In genomic region chr17:58231644-58232043, GRCh38 we compare ENCODE assay signal across 27 cellular contexts. TPM values are rescaled to one million over a fixed set of nuclear protein-coding genes. Genes with fewer than 3 reads are reported as not detected.
DNase-seq lines count a peak whose midpoint lies in the region; ATAC-seq, FAIRE-seq and TF ChIP-seq lines count a peak whose summit lies in the region.
"Had no signal": no experiment of that assay in that cellular context is flagged by ENCODE, and none has a peak within 500 bp of the region (broad histone marks: within the 10 kb centered on the region; RNA-seq: fewer than 3 reads in every experiment).

No MANE protein-coding gene starts in this region.

- no peak overlapping the region for H4K5ac ChIP-seq in IMR-90 (ENCODE audit: low read depth, low read length)

- H3K9me3 Mint-ChIP-seq in CD14-positive monocyte: peaks cover 0 to 1% (median 0%) of the 10 kb centered on the region in 7 donors
- H3K9me3 Mint-ChIP-seq in activated naive CD4-positive, alpha-beta T cell treated with anti-CD3 and anti-CD28 coated beads, Interleukin-2, amount 50 U/mL, for 72 hours: no peaks in the 10 kb centered on the region
- H3K9me3 Mint-ChIP-seq: brain had no signal

- in situ Hi-C loops in IMR-90 (cut with MboI; ENCODE audit: low sequenced_read_pairs): no loop called here

- H3K36me3 Mint-ChIP-seq in CD14-positive monocyte: no peaks in the 10 kb centered on the region
- H3K36me3 Mint-ChIP-seq in activated naive CD4-positive, alpha-beta T cell treated with anti-CD3 and anti-CD28 coated beads, Interleukin-2, amount 50 U/mL, for 72 hours: no peaks in the 10 kb centered on the region
- H3K36me3 Mint-ChIP-seq: activated naive CD8-positive, alpha-beta T cell; brain had no signal

- peak overlapping the region in 5 of 7 donors; percentile 91 to 97 (median 93) for H3K27ac Mint-ChIP-seq in CD14-positive monocyte
- no peak overlapping the region for H3K27ac Mint-ChIP-seq in activated naive CD4-positive, alpha-beta T cell treated with anti-CD3 and anti-CD28 coated beads, Interleukin-2, amount 50 U/mL, for 72 hours
- H3K27ac Mint-ChIP-seq: activated naive CD8-positive, alpha-beta T cell; brain had no signal

- H2BK5ac ChIP-seq in IMR-90 (ENCODE audit: low read depth, low read length, poor library complexity, severe bottlenecking): no peak overlapping the region

- H3K4me3 Mint-ChIP-seq in CD14-positive monocyte: peak overlapping the region in 1 of 2 donors; percentile 90
- H3K4me3 Mint-ChIP-seq: activated naive CD8-positive, alpha-beta T cell; brain had no signal

- 80% methylated on average over 2 of the region's 2 CpGs; no CpG with 5 or more reads in 1 of the 2 experiments for WGBS in IMR-90 (ENCODE audit: extremely low coverage in 2 of 2, insufficient read length in 1 of 2), 2 experiments
- 17 to 40% (median 28%) methylated on average over 2 of the region's 2 CpGs for WGBS in small intestine, 3 donors

- no peak overlapping the region for H2BK20ac ChIP-seq in IMR-90 (ENCODE audit: low read depth, low read length)

- H3K4me1 ChIP-seq in IMR-90 (ENCODE audit: control insufficient read depth, insufficient read depth, low read length) (no peaks in the 10 kb centered on the region), small intestine (ENCODE audit: control insufficient read depth in 2 of 2, insufficient read depth in 1 of 2, low read depth in 1 of 2, low read length in 1 of 2) (no peaks in the 10 kb centered on the region)
- H3K4me1 ChIP-seq: BE2C had no signal

- intact Hi-C loops in CD14-positive monocyte (cut with micrococcal nuclease) (loop anchor here in 1 of 2 donors (2.0 kb wide), 1 partner anchor 13 kb away; the partner anchor contains the start of gene MKS1), IMR-90 (cut with micrococcal nuclease) (no loop called here)

- H2BK15ac ChIP-seq in IMR-90 (ENCODE audit: low read depth, low read length): no peak overlapping the region

- no peak overlapping the region for H2BK120ac ChIP-seq in IMR-90 (ENCODE audit: low read depth, low read length)

- DNase-seq in CD14-positive monocyte (ENCODE audit: low spot score) (no peak), IMR-90 (peak; percentile 64), fibroblast of the aortic adventitia (ENCODE audit: low read depth) (peak; percentile 40), small intestine (peak; percentile 17)
- no peak for DNase-seq in activated naive CD4-positive, alpha-beta T cell treated with anti-CD3 and anti-CD28 coated beads, Interleukin-2, amount 50 U/mL, for 72 hours (ENCODE audit: low spot score in 2 of 2)
- DNase-seq: activated T-cell treated with anti-CD3 and anti-CD28 coated beads, Interleukin-2, amount 50 U/mL, for 48 hours; BE2C; cortex of kidney; DMS 273 treated with DMSO at 0.1 percent for 48 hours; left lung; NCI-H1092; NCI-H2081 treated with DMSO at 0.1 percent for 48 hours; NCI-H510A treated with DMSO at 0.1 percent for 48 hours; right cardiac atrium; Right ventricle myocardium superior; stimulated activated CD4-positive, alpha-beta T cell treated with anti-CD3 and anti-CD28 coated beads, Interleukin-2, amount 100 ng/mL, for 24 hours had no signal

- H4K20me1 ChIP-seq in IMR-90 (ENCODE audit: insufficient read depth, low read length): no peaks in the 10 kb centered on the region

- no peak overlapping the region for H2AFZ ChIP-seq in IMR-90 (replicated peaks; ENCODE audit: low read length, poor library complexity)

- H3K14ac ChIP-seq in IMR-90 (replicated peaks; ENCODE audit: low read depth, low read length): no peak overlapping the region

- H3K79me1 ChIP-seq in IMR-90 (ENCODE audit: low read depth in 1 of 2, low read length in 2 of 2): no peaks in the 10 kb centered on the region

- H3K56ac ChIP-seq in IMR-90 (ENCODE audit: extremely low read depth, insufficient read depth, low read length): no peak overlapping the region

- no TSS peak for BruUV-seq in IMR-90 (replicated peaks; lab: Mats Ljungman, UMichigan)

- no peak for TF ChIP-seq RAD21 in IMR-90 (IDR thresholded peaks at IDR 0.05; ENCODE audit: low read length)

- no peak overlapping the region for H3K23ac ChIP-seq in IMR-90 (ENCODE audit: low read depth, low read length)

- H3K4me3 ChIP-seq in IMR-90 (ENCODE audit: insufficient read depth, low read depth, low read length) (no peak overlapping the region), fibroblast of the aortic adventitia (ENCODE audit: low read depth, low read length) (no peak overlapping the region), small intestine (ENCODE audit: low read depth in 1 of 2, low read length in 2 of 2) (no peak overlapping the region)
- H3K4me3 ChIP-seq: left lung had no signal

- no peak overlapping the region for H4K8ac ChIP-seq in IMR-90 (ENCODE audit: low read depth in 2 of 2, low read length in 2 of 2)

- no peak overlapping the region for H2AK9ac ChIP-seq in IMR-90 (replicated peaks; ENCODE audit: low read depth, low read length, poor library complexity)

- H3K9me1 ChIP-seq in IMR-90 (ENCODE audit: insufficient read depth, low read length): no peaks in the 10 kb centered on the region

- CTCF ChIA-PET in IMR-90 (lab: Yijun Ruan, JAX): interaction anchor here (1.2 kb wide), 1 partner anchor 18 kb away, joined by 4 read pairs; no protein-coding TSS in a partner anchor

- H3K27ac ChIP-seq in IMR-90 (ENCODE audit: insufficient read depth, low read length) (no peak overlapping the region), small intestine (ENCODE audit: low read depth in 1 of 2, low read length in 1 of 2) (no peak overlapping the region)
- H3K27ac ChIP-seq: HL-60, left lung had no signal

- H3K36me3 ChIP-seq in IMR-90 (ENCODE audit: control insufficient read depth, insufficient read depth, low read length) (no peaks in the 10 kb centered on the region), small intestine (ENCODE audit: control insufficient read depth in 2 of 2, insufficient read depth in 2 of 2, low read length in 2 of 2) (no peaks in the 10 kb centered on the region)
- H3K36me3 ChIP-seq: BE2C, left lung had no signal

- H2AK5ac ChIP-seq in IMR-90 (ENCODE audit: low read depth, low read length): no peak overlapping the region

- no peak for TF ChIP-seq POLR2A in IMR-90 (IDR thresholded peaks at IDR 0.05; ENCODE audit: low read depth, low read length)

- no peak overlapping the region for H3K4me2 ChIP-seq in IMR-90 (ENCODE audit: low read depth, low read length)

- POLR2A ChIA-PET in IMR-90 (lab: Charles Lee; ENCODE audit: unreplicated experiment): no interaction called here

- H3K18ac ChIP-seq in IMR-90 (ENCODE audit: low read depth, low read length): no peak overlapping the region

- H3K27me3 ChIP-seq in IMR-90 (ENCODE audit: control insufficient read depth, insufficient read depth, low read length) (peaks cover 11% of the 10 kb centered on the region), small intestine (ENCODE audit: control insufficient read depth in 2 of 2, insufficient read depth in 2 of 2, low read length in 2 of 2) (peaks cover 0 to 4% of the 10 kb centered on the region in 2 donors)

- ATAC-seq in IMR-90 (ENCODE audit: low read depth) (no peak), GM19455 (IDR thresholded peaks at IDR 0.05; ENCODE audit: unreplicated experiment) (no peak), GM18858 (IDR thresholded peaks at IDR 0.05; ENCODE audit: unreplicated experiment) (no peak), HG03571 (IDR thresholded peaks at IDR 0.05; ENCODE audit: unreplicated experiment) (no peak)
- ATAC-seq in activated naive CD4-positive, alpha-beta T cell treated with anti-CD3 and anti-CD28 coated beads, Interleukin-2, amount 50 U/mL, for 72 hours: no peak
- ATAC-seq: right cardiac atrium had no signal

- H3K4ac ChIP-seq in IMR-90 (ENCODE audit: low read depth, low read length): no peak overlapping the region

- no peak for TF ChIP-seq CTCF in CD14-positive monocyte (IDR thresholded peaks at IDR 0.05)
- no peak for TF ChIP-seq CTCF in IMR-90 (conservative IDR thresholded peaks at IDR 0.05; ENCODE audit: low read depth, low read length)
- no peak for TF ChIP-seq CTCF in fibroblast of the aortic adventitia (IDR thresholded peaks at IDR 0.05; ENCODE audit: insufficient read depth, low read length)

- peaks cover 32% of the 10 kb centered on the region for H3K4me1 Mint-ChIP-seq in CD14-positive monocyte

- no peak overlapping the region for H4K91ac ChIP-seq in IMR-90 (ENCODE audit: insufficient read depth, low read depth, low read length)

- dilution Hi-C loops in IMR-90 (cut with HindIII; ENCODE audit: low sequenced_read_pairs, unreplicated experiment): no loop called here

- H3K9ac ChIP-seq in IMR-90 (ENCODE audit: low read depth, low read length): no peak overlapping the region

- H3K27me3 Mint-ChIP-seq in CD14-positive monocyte (ENCODE audit: low read depth in 3 of 3): peaks cover 24 to 36% (median 25%) of the 10 kb centered on the region in 3 donors

- H3K9me3 ChIP-seq in IMR-90 (ENCODE audit: control insufficient read depth, insufficient read depth, low read length) (no peaks in the 10 kb centered on the region), small intestine (ENCODE audit: control insufficient read depth, low read depth) (no peaks in the 10 kb centered on the region)
- H3K9me3 ChIP-seq: BE2C, left lung had no signal

- no peak for FAIRE-seq in small intestine (lab: Jason Lieb, UNC)
- FAIRE-seq: endothelial cell of umbilical vein had no signal

RNA-seq across cellular contexts. Expression of gene LPO, which starts 6.7 kb away (rescaled TPM):
- polyA plus RNA-seq in CD14-positive monocyte (under 1 TPM in 1 of 2 donors, not detected in 1; 0.43 TPM), IMR-90 (2012; rRNA removed) (not detected in 2 replicates), small intestine (under 1 TPM in 1 of 3 donors, not detected in 2; 0.55 TPM)
- total RNA-seq in IMR-90 (2012; rRNA removed) (not detected in 2 replicates), fibroblast of the aortic adventitia (ENCODE audit: low replicate concordance) (not detected in 2 replicates)
- not detected in 2 replicates for polyA plus RNA-seq in IMR-90 (2012; cell fraction: cytosol; rRNA removed)
- 0.06 TPM in 1 of 2 replicates, not detected in the other for polyA plus RNA-seq in IMR-90 (2012; cell fraction: nucleus; rRNA removed; ENCODE audit: low replicate concordance)
- under 1 TPM; 0.16 to 0.19 TPM for total RNA-seq in activated naive CD4-positive, alpha-beta T cell treated with anti-CD3 and anti-CD28 coated beads, Interleukin-2, amount 50 U/mL, for 72 hours
- total RNA-seq: endothelial cell of umbilical vein; H4; mucosa of gallbladder; right cardiac atrium; Right ventricle myocardium superior; T-helper 1 cell treated with Interleukin-12 subunit alpha and Interleukin-12 subunit beta and Interleukin-4 antibody, amounts not matched to agents 30 ng/mL and 1 ng/mL, for 36 hours; ureter had no signal
- polyA plus RNA-seq: endothelial cell of umbilical vein had no signal

RNA-seq across cellular contexts. Expression of gene MKS1, which starts 12.6 kb away (rescaled TPM):
- polyA plus RNA-seq in CD14-positive monocyte: 1 to 10 TPM; 4.2 to 5.0 TPM
- 8.9 and 11.5 TPM in 2 replicates for total RNA-seq in IMR-90 (2012; rRNA removed)
- 11.0 and 13.2 TPM in 2 replicates for polyA plus RNA-seq in IMR-90 (2012; rRNA removed)
- 5.2 and 6.8 TPM in 2 replicates for polyA plus RNA-seq in IMR-90 (2012; cell fraction: cytosol; rRNA removed)
- 18.8 and 24.9 TPM in 2 replicates for polyA plus RNA-seq in IMR-90 (2012; cell fraction: nucleus; rRNA removed; ENCODE audit: low replicate concordance)
- 10.6 and 16.6 TPM in 2 replicates for total RNA-seq in fibroblast of the aortic adventitia (ENCODE audit: low replicate concordance)
- 10 to 100 TPM in 1 of 3 donors, 1 to 10 TPM in 2; 2.7 to 11.7 (median 6.7) TPM for polyA plus RNA-seq in small intestine
- 10 to 100 TPM; 22.4 to 28.4 TPM for total RNA-seq in activated naive CD4-positive, alpha-beta T cell treated with anti-CD3 and anti-CD28 coated beads, Interleukin-2, amount 50 U/mL, for 72 hours

RNA-seq across cellular contexts. Expression of gene EPX, which starts 39.1 kb away (rescaled TPM):
- polyA plus RNA-seq in CD14-positive monocyte: not detected
- total RNA-seq in IMR-90 (2012; rRNA removed): not detected in 2 replicates
- not detected in 2 replicates for polyA plus RNA-seq in IMR-90 (2012; rRNA removed)
- polyA plus RNA-seq in IMR-90 (2012; cell fraction: cytosol; rRNA removed): not detected in 2 replicates
- not detected in 2 replicates for polyA plus RNA-seq in IMR-90 (2012; cell fraction: nucleus; rRNA removed; ENCODE audit: low replicate concordance)
- total RNA-seq in fibroblast of the aortic adventitia (ENCODE audit: low replicate concordance): not detected in 2 replicates
- not detected for polyA plus RNA-seq in small intestine
- not detected for total RNA-seq in activated naive CD4-positive, alpha-beta T cell treated with anti-CD3 and anti-CD28 coated beads, Interleukin-2, amount 50 U/mL, for 72 hours
- total RNA-seq: endothelial cell of umbilical vein; left lung; mucosa of gallbladder; right cardiac atrium; Right ventricle myocardium superior; T-helper 1 cell treated with Interleukin-12 subunit alpha and Interleukin-12 subunit beta and Interleukin-4 antibody, amounts not matched to agents 30 ng/mL and 1 ng/mL, for 36 hours; ureter had no signal
- polyA plus RNA-seq: endothelial cell of umbilical vein, right cardiac atrium had no signal

RNA-seq across cellular contexts. Expression of gene MPO, which starts 49.1 kb away (rescaled TPM):
- polyA plus RNA-seq in CD14-positive monocyte: 1 to 10 TPM; 4.2 to 7.5 TPM
- total RNA-seq in IMR-90 (2012; rRNA removed): not detected in 2 replicates
- polyA plus RNA-seq in IMR-90 (2012; rRNA removed): not detected in 2 replicates
- polyA plus RNA-seq in IMR-90 (2012; cell fraction: cytosol; rRNA removed): 0.03 TPM in 1 of 2 replicates, not detected in the other
- 0.02 TPM in 1 of 2 replicates, not detected in the other for polyA plus RNA-seq in IMR-90 (2012; cell fraction: nucleus; rRNA removed; ENCODE audit: low replicate concordance)
- total RNA-seq in fibroblast of the aortic adventitia (ENCODE audit: low replicate concordance): 0.09 TPM in 1 of 2 replicates, not detected in the other
- under 1 TPM in 1 of 3 donors, not detected in 2; 0.12 TPM for polyA plus RNA-seq in small intestine
- total RNA-seq in activated naive CD4-positive, alpha-beta T cell treated with anti-CD3 and anti-CD28 coated beads, Interleukin-2, amount 50 U/mL, for 72 hours: not detected
- total RNA-seq: endothelial cell of umbilical vein, H4 had no signal
- polyA plus RNA-seq: endothelial cell of umbilical vein had no signal

Comparison
In these comparisons a context has a peak if more than half of its experiments do, and no peak if none do; other contexts are left out.
1. DNase-seq: peak in IMR-90 (single experiment), fibroblast of the aortic adventitia (single experiment) and small intestine (single experiment); none in CD14-positive monocyte (single experiment) and activated naive CD4-positive, alpha-beta T cell treated with anti-CD3 and anti-CD28 coated beads, Interleukin-2, amount 50 U/mL, for 72 hours (0 of 2).
2. H3K27ac Mint-ChIP-seq: peak in CD14-positive monocyte (5 of 7); none in activated naive CD4-positive, alpha-beta T cell treated with anti-CD3 and anti-CD28 coated beads, Interleukin-2, amount 50 U/mL, for 72 hours (0 of 2).